ENCODE assay signal across 14 cellular contexts in the genomic region with DNA sequence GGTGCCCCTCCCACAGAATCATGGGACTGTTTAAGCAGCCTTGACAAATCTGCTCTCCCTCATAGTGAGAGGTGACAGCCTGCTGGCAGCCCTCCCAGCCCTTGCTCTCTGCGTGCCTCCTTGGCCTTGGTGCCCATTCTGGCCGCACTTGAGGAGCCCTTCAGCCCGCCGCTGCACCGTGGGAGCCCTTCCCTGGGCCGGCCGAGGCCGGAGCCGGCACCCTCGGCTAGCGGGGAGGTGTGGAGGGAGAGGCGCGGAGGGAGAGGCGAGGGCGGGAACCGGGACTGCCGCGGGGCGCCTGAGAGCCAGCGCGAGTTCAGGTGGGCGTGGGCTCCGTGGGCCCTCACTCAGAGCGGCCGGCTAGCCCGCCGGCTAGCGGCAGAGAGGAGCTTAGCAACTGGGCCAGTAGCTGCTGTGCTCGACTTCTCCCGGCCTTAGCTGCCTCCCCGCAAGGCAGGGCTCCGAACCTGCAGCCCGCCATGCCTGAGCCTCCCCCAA.
A peak's percentile ranks its signal among the peaks of the same experiment; 100 is the strongest.
DNase-seq lines count a peak whose midpoint lies in the region; FAIRE-seq and TF ChIP-seq lines count a peak whose summit lies in the region.
"Had no signal": no experiment of that assay in that cellular context is flagged by ENCODE, and none has a peak within 500 bp of the region (broad histone marks: within the 10 kb centered on the region; RNA-seq: fewer than 3 reads in every experiment).

No MANE protein-coding gene starts in this region.

- H3K27me3 Mint-ChIP-seq in activated T-cell treated with anti-CD3 and anti-CD28 coated beads, Interleukin-2, amount 50 U/mL, for 24 hours = no peaks in the 10 kb centered on the region

- no peak overlapping the region for H3K9ac ChIP-seq in kidney (ENCODE audit: low read length in 2 of 2)

- 80 to 97% methylated on average over 5 to 20 of the region's 33 CpGs for WGBS in thyroid gland, 2 donors
- 93% methylated on average over 9 of the region's 33 CpGs for WGBS in suprapubic skin

- H3K9me3 ChIP-seq in kidney (ENCODE audit: control insufficient read depth in 1 of 2, low read length in 2 of 2) = no peaks in the 10 kb centered on the region
- no peaks in the 10 kb centered on the region for H3K9me3 ChIP-seq in thyroid gland
- no peaks in the 10 kb centered on the region for H3K9me3 ChIP-seq in suprapubic skin

- H3K27ac Mint-ChIP-seq in activated T-cell treated with anti-CD3 and anti-CD28 coated beads, Interleukin-2, amount 50 U/mL, for 24 hours = no peak overlapping the region
- H3K27ac Mint-ChIP-seq: CD8-positive, alpha-beta T cell had no signal

- intact Hi-C loops in kidney (cut with DNase I) = no loop called here
- intact Hi-C loops in thyroid gland (cut with DNase I) = no loop called here

- peak; percentile 30 for DNase-seq in NCI-H460 (ENCODE audit: extremely low read depth, low read depth)
- DNase-seq in astrocyte of the cerebellum (ENCODE audit: low read depth) = no peak
- peak; percentile 67 for DNase-seq in kidney
- peak; percentile 79 to 86 for DNase-seq in thyroid gland
- no peak for DNase-seq in suprapubic skin (ENCODE audit: low spot score in 2 of 2)
- no peak for DNase-seq in NCI-H2029 treated with DMSO at 0.1 percent for 48 hours (lab: John Stamatoyannopoulos, UW)
- DNase-seq in activated T-cell treated with anti-CD3 and anti-CD28 coated beads, Interleukin-2, amount 50 U/mL, for 24 hours = no peak
- DNase-seq: CD8-positive, alpha-beta T cell; DMS79 treated with DMSO at 0.1 percent for 48 hours; GF-D8; NCI-H187 treated with DMSO at 0.1 percent for 48 hours; NCI-H526; PC-3 had no signal

- H3K4me3 Mint-ChIP-seq in activated T-cell treated with anti-CD3 and anti-CD28 coated beads, Interleukin-2, amount 50 U/mL, for 24 hours = no peak overlapping the region
- H3K4me3 Mint-ChIP-seq: CD8-positive, alpha-beta T cell had no signal

- no peak for FAIRE-seq in kidney (lab: Jason Lieb, UNC)
- FAIRE-seq: D721Med had no signal

- H3K36me3 Mint-ChIP-seq in activated T-cell treated with anti-CD3 and anti-CD28 coated beads, Interleukin-2, amount 50 U/mL, for 24 hours (ENCODE audit: low read depth) = no peaks in the 10 kb centered on the region
- H3K36me3 Mint-ChIP-seq: CD8-positive, alpha-beta T cell had no signal

- H3K36me3 ChIP-seq in kidney (ENCODE audit: control insufficient read depth in 1 of 2, insufficient read depth in 2 of 2, low read length in 2 of 2) (no peaks in the 10 kb centered on the region), thyroid gland (no peaks in the 10 kb centered on the region), suprapubic skin (no peaks in the 10 kb centered on the region)

- H3K4me1 ChIP-seq in kidney (ENCODE audit: control insufficient read depth in 1 of 2, insufficient read depth in 1 of 2, low read depth in 1 of 2, low read length in 2 of 2) (peaks cover 0 to 3% of the 10 kb centered on the region in 2 donors), thyroid gland (peaks cover 18 to 28% of the 10 kb centered on the region in 2 donors), suprapubic skin (peaks cover 9% of the 10 kb centered on the region)

- peaks cover 4% of the 10 kb centered on the region for H3K9me3 Mint-ChIP-seq in activated T-cell treated with anti-CD3 and anti-CD28 coated beads, Interleukin-2, amount 50 U/mL, for 24 hours

- no peak for TF ChIP-seq EP300 in suprapubic skin (IDR thresholded peaks at IDR 0.05)

- no peak for TF ChIP-seq POLR2A in thyroid gland (IDR thresholded peaks at IDR 0.05)
- no peak for TF ChIP-seq POLR2A in suprapubic skin (IDR thresholded peaks at IDR 0.05)

- H3K27me3 ChIP-seq in thyroid gland (no peaks in the 10 kb centered on the region), suprapubic skin (no peaks in the 10 kb centered on the region)

- H3K27ac ChIP-seq in kidney (ENCODE audit: low read depth in 2 of 2, low read length in 2 of 2) (no peak overlapping the region), thyroid gland (peak overlapping the region in 1 of 3 donors; percentile 41), suprapubic skin (no peak overlapping the region)

- no peaks in the 10 kb centered on the region for H3K4me1 Mint-ChIP-seq in activated T-cell treated with anti-CD3 and anti-CD28 coated beads, Interleukin-2, amount 50 U/mL, for 24 hours (ENCODE audit: low read depth)

- in situ Hi-C loops in astrocyte of the cerebellum (cut with HindIII; ENCODE audit: low sequenced_read_pairs) = no loop called here

- TF ChIP-seq CTCF in astrocyte of the cerebellum (IDR thresholded peaks at IDR 0.05; ENCODE audit: low read depth, low read length, missing control alignments) (peak; percentile 44), kidney (IDR thresholded peaks at IDR 0.05; ENCODE audit: borderline replicate concordance, extremely low read depth, insufficient read depth) (no peak), thyroid gland (IDR thresholded peaks at IDR 0.05) (no peak), suprapubic skin (IDR thresholded peaks at IDR 0.05) (no peak)

- no peak overlapping the region for H3K4me3 ChIP-seq in astrocyte of the cerebellum (ENCODE audit: low read depth, low read length)
- H3K4me3 ChIP-seq in kidney (ENCODE audit: low read length in 2 of 2) = no peak overlapping the region
- H3K4me3 ChIP-seq in thyroid gland (replicated peaks in 1 of 3) = no peak overlapping the region
- no peak overlapping the region for H3K4me3 ChIP-seq in suprapubic skin

Comparison
In these comparisons a context has a peak if more than half of its experiments do, and no peak if none do; other contexts are left out.
1. DNase-seq: peak in NCI-H460 (single experiment), kidney (single experiment) and thyroid gland (2 of 2); none in astrocyte of the cerebellum (single experiment), suprapubic skin (0 of 2), NCI-H2029 treated with DMSO at 0.1 percent for 48 hours (single experiment) and activated T-cell treated with anti-CD3 and anti-CD28 coated beads, Interleukin-2, amount 50 U/mL, for 24 hours (single experiment).